ENCODE assay signal across 27 cellular contexts in genomic region chr20:53394433-53394832, GRCh38.
"Had no signal": no experiment of that assay in that cellular context is flagged by ENCODE, and none has a peak within 500 bp of the region (broad histone marks: within the 10 kb centered on the region; RNA-seq: fewer than 3 reads in every experiment).

No MANE protein-coding gene starts in this region.

- H3K4me3 ChIP-seq: cardiac muscle cell, SK-N-MC had no signal

- H3K27ac Mint-ChIP-seq: activated CD4-positive, alpha-beta memory T cell treated with anti-CD3 and anti-CD28 coated beads, Interleukin-2, amount 10 ng/mL, durations not matched to agents 7 days and 5 days; activated CD4-positive, alpha-beta T cell treated with anti-CD3 and anti-CD28 coated beads for 36 hours; activated naive CD4-positive, alpha-beta T cell treated with anti-CD3 and anti-CD28 coated beads for 36 hours; activated naive CD8-positive, alpha-beta T cell; activated T-helper 17 cell treated with anti-CD3 and anti-CD28 coated beads, Interleukin-2, amount 50 U/mL, for 72 hours; T-cell had no signal

- ATAC-seq: activated CD4-positive, alpha-beta T cell treated with anti-CD3 and anti-CD28 coated beads for 36 hours; activated T-helper 17 cell treated with anti-CD3 and anti-CD28 coated beads, Interleukin-2, amount 50 U/mL, for 72 hours; T-cell had no signal

- H3K27ac ChIP-seq: brain microvascular endothelial cell, cardiac muscle cell, SK-N-MC, WERI-Rb-1 had no signal

- H3K27me3 Mint-ChIP-seq: activated CD4-positive, alpha-beta T cell treated with anti-CD3 and anti-CD28 coated beads for 36 hours; activated naive CD8-positive, alpha-beta T cell; activated T-helper 17 cell treated with anti-CD3 and anti-CD28 coated beads, Interleukin-2, amount 50 U/mL, for 72 hours had no signal

- DNase-seq: activated CD4-positive, alpha-beta memory T cell treated with anti-CD3 and anti-CD28 coated beads, Interleukin-2, amount 10 ng/mL, durations not matched to agents 7 days and 5 days; activated CD4-positive, alpha-beta T cell treated with anti-CD3 and anti-CD28 coated beads for 36 hours; activated CD4-positive, alpha-beta T cell treated with anti-CD3 and anti-CD28 coated beads, Interleukin-2, amount 50 U/mL, for 1 hour; activated gamma-delta T cell; activated naive CD4-positive, alpha-beta T cell treated with anti-CD3 and anti-CD28 coated beads for 36 hours; activated T-cell treated with anti-CD3 and anti-CD28 coated beads for 4 hours; activated T-cell treated with anti-CD3 and anti-CD28 coated beads, Interleukin-2, amount 50 U/mL, for 48 hours; amygdala; brain microvascular endothelial cell; Kasumi-1; KBM-7; NCI-H1048; NCI-H146; NCI-H187 treated with DMSO at 0.1 percent for 48 hours; NCI-H2171; NCI-H2227 treated with DMSO at 0.1 percent for 48 hours; NCI-H446 treated with DMSO at 0.1 percent for 48 hours; NCI-H524 treated with DMSO at 0.1 percent for 48 hours; NCI-H748 treated with DMSO at 0.1 percent for 48 hours; T-cell; T-helper 2 cell; T1000; WERI-Rb-1 had no signal

- H3K36me3 ChIP-seq: brain microvascular endothelial cell, cardiac muscle cell, WERI-Rb-1 had no signal

- H3K4me1 Mint-ChIP-seq: activated CD4-positive, alpha-beta memory T cell treated with anti-CD3 and anti-CD28 coated beads, Interleukin-2, amount 10 ng/mL, durations not matched to agents 7 days and 5 days; activated T-helper 17 cell treated with anti-CD3 and anti-CD28 coated beads, Interleukin-2, amount 50 U/mL, for 72 hours had no signal

- H3K9me3 Mint-ChIP-seq: activated CD4-positive, alpha-beta memory T cell treated with anti-CD3 and anti-CD28 coated beads, Interleukin-2, amount 10 ng/mL, durations not matched to agents 7 days and 5 days; activated naive CD4-positive, alpha-beta T cell treated with anti-CD3 and anti-CD28 coated beads for 36 hours; activated T-helper 17 cell treated with anti-CD3 and anti-CD28 coated beads, Interleukin-2, amount 50 U/mL, for 72 hours; T-cell had no signal

- H3K4me3 Mint-ChIP-seq: activated CD4-positive, alpha-beta memory T cell treated with anti-CD3 and anti-CD28 coated beads, Interleukin-2, amount 10 ng/mL, durations not matched to agents 7 days and 5 days; activated CD4-positive, alpha-beta T cell treated with anti-CD3 and anti-CD28 coated beads for 36 hours; activated naive CD4-positive, alpha-beta T cell treated with anti-CD3 and anti-CD28 coated beads for 36 hours; activated naive CD8-positive, alpha-beta T cell; activated T-helper 17 cell treated with anti-CD3 and anti-CD28 coated beads, Interleukin-2, amount 50 U/mL, for 72 hours; T-cell had no signal

- H3K27me3 ChIP-seq: brain microvascular endothelial cell, cardiac muscle cell had no signal
